ENCODE assay signal across 1 cellular context in genomic region chr4:99024481-99025275, GRCh38.
TF ChIP-seq lines count a peak whose summit lies in the region.

No MANE protein-coding gene starts in this region.

TF ChIP-seq in GM23338, 12 proteins besides CTCF, POLR2A, EP300 and RAD21 (continued from another document):
- TF ChIP-seq REST (IDR thresholded peaks at IDR 0.05; ENCODE audit: unreplicated experiment) = no peak
- no peak for TF ChIP-seq ZNF331 (CRISPR knock-in tag; IDR thresholded peaks at IDR 0.05; ENCODE audit: low read depth)
- no peak for TF ChIP-seq EZH2 (IDR thresholded peaks at IDR 0.05; ENCODE audit: low read depth, unreplicated experiment)
- TF ChIP-seq ETS1 (IDR thresholded peaks at IDR 0.05) = no peak
- TF ChIP-seq POLR2AphosphoS5 (IDR thresholded peaks at IDR 0.05; ENCODE audit: low read depth) = no peak
- no peak for TF ChIP-seq NANOG (IDR thresholded peaks at IDR 0.05; ENCODE audit: borderline replicate concordance)
- no peak for TF ChIP-seq ZNF114 (CRISPR knock-in tag; IDR thresholded peaks at IDR 0.05)
- no peak for TF ChIP-seq JUNB (IDR thresholded peaks at IDR 0.05; ENCODE audit: unreplicated experiment)
